ENCODE assay signal across 8 cellular contexts in genomic region chr15:30903497-30904187, GRCh38. TPM values are rescaled to one million over a fixed set of nuclear protein-coding genes. Genes with fewer than 3 reads are reported as not detected.
DNase-seq lines count a peak whose midpoint lies in the region; TF ChIP-seq lines count a peak whose summit lies in the region.

TSS of gene FAN1 (plus strand) at chr15:30903915. CDS start at chr15:30904664, 749 bp downstream.

- H3K9me3 Mint-ChIP-seq in T-helper 1 cell treated with Interleukin-12 subunit alpha and Interleukin-12 subunit beta and Interleukin-4 antibody, amounts not matched to agents 30 μg/mL and 1 μg/mL, for 36 hours = no peaks in the 10 kb centered on the region

- H3K4me3 Mint-ChIP-seq in T-helper 1 cell treated with Interleukin-12 subunit alpha and Interleukin-12 subunit beta and Interleukin-4 antibody, amounts not matched to agents 30 μg/mL and 1 μg/mL, for 36 hours = peak within 1 kb of the TSS; percentile 94

- peak within 1 kb of the TSS; percentile 71 for H3K27ac Mint-ChIP-seq in T-helper 1 cell treated with Interleukin-12 subunit alpha and Interleukin-12 subunit beta and Interleukin-4 antibody, amounts not matched to agents 30 μg/mL and 1 μg/mL, for 36 hours

- WGBS in urinary bladder = under 1% methylated on average over 65 of the region's 65 CpGs

- peaks cover 0 to 26% of the 10 kb centered on the region in 2 donors for H3K4me1 ChIP-seq in right atrium auricular region
- H3K4me1 ChIP-seq in urinary bladder (ENCODE audit: insufficient read depth) = no peaks in the 10 kb centered on the region

- H3K4me3 ChIP-seq in right atrium auricular region (peak within 1 kb of the TSS; percentile 72 to 82), urinary bladder (ENCODE audit: low read depth, low read length) (peak within 1 kb of the TSS; percentile 79)

- no peaks in the 10 kb centered on the region for H3K27me3 ChIP-seq in right atrium auricular region

- DNase-seq in ELR (ENCODE audit: low read depth) (peak; percentile 89), GOT3 (lab: John Stamatoyannopoulos, UW) (peak; percentile 41), M059J (ENCODE audit: low read depth) (peak; percentile 85), anterior cingulate cortex (lab: John Stamatoyannopoulos, UW) (peak; percentile 67 to 95 (median 86)), right atrium auricular region (ENCODE audit: low spot score) (peak; percentile 87), pulmonary artery endothelial cell (ENCODE audit: low read depth, low spot score) (peak; percentile 59)

- no peak for TF ChIP-seq CTCF in right atrium auricular region (IDR thresholded peaks at IDR 0.05)

- no peaks in the 10 kb centered on the region for H3K27me3 Mint-ChIP-seq in T-helper 1 cell treated with Interleukin-12 subunit alpha and Interleukin-12 subunit beta and Interleukin-4 antibody, amounts not matched to agents 30 μg/mL and 1 μg/mL, for 36 hours (ENCODE audit: low read depth)

- H3K9me3 ChIP-seq in right atrium auricular region = no peaks in the 10 kb centered on the region

- peak within 1 kb of the TSS; percentile 79 to 84 for H3K27ac ChIP-seq in right atrium auricular region
- H3K27ac ChIP-seq in urinary bladder (ENCODE audit: low read depth) = peak within 1 kb of the TSS; percentile 33

- H3K36me3 Mint-ChIP-seq in T-helper 1 cell treated with Interleukin-12 subunit alpha and Interleukin-12 subunit beta and Interleukin-4 antibody, amounts not matched to agents 30 μg/mL and 1 μg/mL, for 36 hours (ENCODE audit: low read depth) = peaks cover 17% of the 10 kb centered on the region

- H3K4me1 Mint-ChIP-seq in T-helper 1 cell treated with Interleukin-12 subunit alpha and Interleukin-12 subunit beta and Interleukin-4 antibody, amounts not matched to agents 30 μg/mL and 1 μg/mL, for 36 hours (ENCODE audit: low read depth) = peaks cover 23% of the 10 kb centered on the region

- H3K36me3 ChIP-seq in right atrium auricular region = peaks cover 2% of the 10 kb centered on the region
- no peaks in the 10 kb centered on the region for H3K36me3 ChIP-seq in urinary bladder (ENCODE audit: insufficient read depth)

RNA-seq across cellular contexts. Expression of gene FAN1, which starts in this region (rescaled TPM):
- total RNA-seq in M059J (2014; rRNA removed; shearing (Covaris generic)) = 9.6 and 13.5 TPM in 2 replicates
- total RNA-seq in right atrium auricular region = 10 to 100 TPM in 1 of 2 donors, 1 to 10 TPM in 1; 8.7 to 17.3 TPM
- 11.7 and 16.8 TPM in 2 replicates for total RNA-seq in pulmonary artery endothelial cell
- 34.3 TPM for total RNA-seq in urinary bladder
- polyA plus RNA-seq in urinary bladder = 14.9 TPM

Comparison
In these comparisons a context has a peak if more than half of its experiments do, and no peak if none do; other contexts are left out.
1. Peak in every context shown above with its lines: DNase-seq, H3K4me3 ChIP-seq and H3K27ac ChIP-seq.